21 cellular contexts compared by ENCODE assay signal in the genomic region with DNA sequence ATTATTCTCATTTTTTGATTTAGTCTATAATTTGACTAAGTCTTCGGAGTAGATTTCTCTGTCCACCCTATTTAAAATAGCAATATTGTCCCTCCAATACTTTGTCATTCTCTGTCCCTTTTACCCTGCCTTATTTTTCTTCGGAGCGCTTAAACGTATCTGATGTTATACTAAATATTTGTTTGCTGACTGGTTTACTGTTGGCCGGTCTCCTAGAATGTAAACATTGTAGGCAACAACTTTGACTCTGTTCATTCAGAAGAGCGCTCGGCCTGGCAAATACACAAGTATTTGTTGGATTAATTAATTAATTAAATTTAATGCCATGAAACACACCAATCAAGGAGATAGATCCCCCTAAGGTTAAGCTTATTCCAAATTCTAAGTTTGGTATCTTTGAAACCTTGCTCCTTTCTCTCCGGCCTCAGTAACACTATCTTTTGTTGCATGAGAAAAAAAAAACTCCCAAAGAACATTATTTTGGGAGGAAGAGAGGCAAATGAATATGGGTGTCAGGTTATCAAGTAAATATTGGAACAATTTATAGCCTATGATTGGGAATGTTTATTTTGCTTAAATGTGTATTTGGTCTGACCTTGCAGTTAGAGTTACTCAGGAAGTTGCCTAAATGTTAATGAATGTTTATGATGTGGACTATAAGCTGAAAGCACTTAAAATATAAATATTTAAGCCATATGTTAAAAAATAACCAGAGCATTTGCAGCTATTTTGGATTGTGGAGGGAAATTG.
DNase-seq lines count a peak whose midpoint lies in the region; ATAC-seq, FAIRE-seq and TF ChIP-seq lines count a peak whose summit lies in the region.
"Had no signal": no experiment of that assay in that cellular context is flagged by ENCODE, and none has a peak within 500 bp of the region (broad histone marks: within the 10 kb centered on the region; RNA-seq: fewer than 3 reads in every experiment).

No MANE protein-coding gene starts in this region.

- H3K9me3 ChIP-seq in HepG2 (ENCODE audit: low read length) (no peaks in the 10 kb centered on the region), right lobe of liver (no peaks in the 10 kb centered on the region), MG63 (no peaks in the 10 kb centered on the region), pancreas (no peaks in the 10 kb centered on the region)
- H3K9me3 ChIP-seq: lower lobe of right lung had no signal

- H3K36me3 ChIP-seq in HepG2 (replicated peaks in 1 of 2; ENCODE audit: control insufficient read depth in 1 of 2, insufficient read depth in 2 of 2, low read length in 2 of 2) (no peaks in the 10 kb centered on the region), right lobe of liver (no peaks in the 10 kb centered on the region), bronchial epithelial cell (ENCODE audit: control insufficient read depth, insufficient read depth, low read length) (no peaks in the 10 kb centered on the region), MG63 (no peaks in the 10 kb centered on the region), pancreas (no peaks in the 10 kb centered on the region)
- H3K36me3 ChIP-seq: lower lobe of right lung had no signal

- intact Hi-C loops in HepG2 (cut with micrococcal nuclease; ENCODE audit: unreplicated experiment) (no loop called here), right lobe of liver (cut with DNase I) (no loop called here), pancreas (cut with DNase I) (no loop called here)

- H3K9ac ChIP-seq in HepG2 (ENCODE audit: insufficient read depth, low read depth, low read length): no peak overlapping the region

- FAIRE-seq in HepG2 (lab: Jason Lieb, UNC) (no peak), bronchial epithelial cell (lab: Jason Lieb, UNC) (no peak), pancreas (lab: Jason Lieb, UNC) (no peak)
- FAIRE-seq: GM12878, GM19239, kidney had no signal

- H3K4me2 ChIP-seq in HepG2 (ENCODE audit: low read depth, low read length): no peak overlapping the region

- no peak overlapping the region for H3K4me3 ChIP-seq in HepG2 (replicated peaks in 1 of 3; ENCODE audit: insufficient read depth in 1 of 3, low read depth in 2 of 3, low read length in 3 of 3)
- no peak overlapping the region for H3K4me3 ChIP-seq in right lobe of liver
- H3K4me3 ChIP-seq in bronchial epithelial cell (ENCODE audit: low read depth, low read length): no peak overlapping the region
- H3K4me3 ChIP-seq in MG63: no peak overlapping the region
- no peak overlapping the region for H3K4me3 ChIP-seq in pancreas
- H3K4me3 ChIP-seq: GM12878, lower lobe of right lung had no signal

- BruUV-seq in HepG2 (replicated peaks; lab: Mats Ljungman, UMichigan): no TSS peak

- no peak for TF ChIP-seq RAD21 in HepG2 (CRISPR knock-in tag; IDR thresholded peaks at IDR 0.05)

- no peak for TF ChIP-seq EP300 in HepG2 (IDR thresholded peaks at IDR 0.05; ENCODE audit: low read depth in 2 of 2, low read length in 2 of 2)
- TF ChIP-seq EP300 in HepG2 (CRISPR knock-in tag; IDR thresholded peaks at IDR 0.05; ENCODE audit: borderline replicate concordance): no peak

- no peaks in the 10 kb centered on the region for H4K20me1 ChIP-seq in HepG2 (ENCODE audit: insufficient read depth, low read length)

- CTCF ChIA-PET in HepG2 (lab: Yijun Ruan, JAX; ENCODE audit: low intra/inter-chr PET ratio, low total read pairs): no interaction called here

- in situ Hi-C loops in HepG2 (cut with HindIII; ENCODE audit: extremely low pct_ligation_motif_present, low pct_unique_long_range_greater_than_20kb): no loop called here

- POLR2A ChIA-PET in HepG2 (lab: Yijun Ruan, JAX): no interaction called here

- no peak for TF ChIP-seq CTCF in HepG2 (CRISPR knock-in tag; IDR thresholded peaks at IDR 0.05)
- TF ChIP-seq CTCF in right lobe of liver (IDR thresholded peaks at IDR 0.05): no peak
- TF ChIP-seq CTCF in bronchial epithelial cell (IDR thresholded peaks at IDR 0.05; ENCODE audit: insufficient read depth, low read length, severe bottlenecking): no peak
- no peak for TF ChIP-seq CTCF in pancreas (IDR thresholded peaks at IDR 0.05)

- DNase-seq in HepG2 (ENCODE audit: low spot score): no peak
- no peak for DNase-seq in right lobe of liver
- DNase-seq in NCI-H2029 (lab: John Stamatoyannopoulos, UW): peak; percentile 68
- DNase-seq in bronchial epithelial cell (ENCODE audit: low read depth): peak; percentile 49
- no peak for DNase-seq in RKO (ENCODE audit: low spot score)
- DNase-seq in MG63: no peak
- no peak for DNase-seq in pancreas
- DNase-seq in stimulated activated CD4-positive, alpha-beta T cell treated with anti-CD3 and anti-CD28 coated beads, Interleukin-4, amount 100 ng/mL, for 1 hour: no peak
- DNase-seq: activated naive CD4-positive, alpha-beta T cell treated with anti-CD3 and anti-CD28 coated beads, Interleukin-2, amount 10 ng/mL, durations not matched to agents 7 days and 5 days; activated T-cell treated with anti-CD3 and anti-CD28 coated beads, Interleukin-2, amount 50 U/mL, for 72 hours; CD4-positive, alpha-beta T cell; DMS79; foreskin keratinocyte; hippocampal formation; kidney; lower lobe of right lung; occipital lobe; stimulated activated CD8-positive, alpha-beta memory T cell treated with anti-CD3 and anti-CD28 coated beads, Interleukin-4, amount 100 ng/mL, for 48 hours had no signal

- no peaks in the 10 kb centered on the region for H3K79me2 ChIP-seq in HepG2 (ENCODE audit: insufficient read depth, low read length)

- H3K27me3 ChIP-seq in HepG2 (ENCODE audit: control insufficient read depth in 1 of 2, insufficient read depth in 2 of 2, low read length in 2 of 2) (no peaks in the 10 kb centered on the region), right lobe of liver (no peaks in the 10 kb centered on the region), bronchial epithelial cell (ENCODE audit: control insufficient read depth, insufficient read depth, low read length) (no peaks in the 10 kb centered on the region), MG63 (no peaks in the 10 kb centered on the region), pancreas (no peaks in the 10 kb centered on the region)
- H3K27me3 ChIP-seq: foreskin keratinocyte had no signal

- no peak overlapping the region for H2AFZ ChIP-seq in HepG2 (ENCODE audit: low read length)

- 24% methylated on average over 8 of the region's 8 CpGs for WGBS in HepG2 (ENCODE audit: low lambda C conversion rate)
- WGBS in right lobe of liver (ENCODE audit: insufficient coverage, low coverage, low lambda C conversion rate, missing lambda C conversion rate): 34% methylated on average over 8 of the region's 8 CpGs
- 27 to 36% methylated on average over 8 of the region's 8 CpGs for WGBS in pancreas, 2 donors

- H3K4me1 ChIP-seq in HepG2 (ENCODE audit: insufficient read depth, low read length) (peaks cover 4% of the 10 kb centered on the region), right lobe of liver (no peaks in the 10 kb centered on the region), pancreas (peaks cover 0 to 5% (median 0%) of the 10 kb centered on the region in 3 donors)
- H3K4me1 ChIP-seq: foreskin keratinocyte had no signal

- H3K27ac ChIP-seq in HepG2 (ENCODE audit: extremely low read length, insufficient read depth, low read length): no peak overlapping the region
- no peak overlapping the region for H3K27ac ChIP-seq in right lobe of liver
- H3K27ac ChIP-seq in pancreas: no peak overlapping the region
- H3K27ac ChIP-seq: foreskin keratinocyte, lower lobe of right lung had no signal

- ATAC-seq in HepG2 (no peak), right lobe of liver (no peak), pancreas (no peak)
- ATAC-seq: activated CD4-positive, CD25-positive, alpha-beta regulatory T cell treated with anti-CD3 and anti-CD28 coated beads, Interleukin-2, amount 50 U/mL, for 24 hours; activated T-cell treated with anti-CD3 and anti-CD28 coated beads, Interleukin-2, amount 50 U/mL, for 72 hours; foreskin keratinocyte; GM12878; lower lobe of right lung had no signal

- TF ChIP-seq POLR2A in HepG2 (IDR thresholded peaks at IDR 0.05; ENCODE audit: insufficient read depth in 1 of 2, low read depth in 2 of 2, low read length in 2 of 2) (no peak), right lobe of liver (IDR thresholded peaks at IDR 0.05) (no peak)

TF ChIP-seq in HepG2, 621 proteins besides CTCF, POLR2A, EP300 and RAD21:
- TF ChIP-seq EHMT2 (IDR thresholded peaks at IDR 0.05; ENCODE audit: borderline replicate concordance, low read depth, low read length): no peak
- TF ChIP-seq FOXJ3 (CRISPR knock-in tag; IDR thresholded peaks at IDR 0.05; ENCODE audit: borderline replicate concordance): no peak
- TF ChIP-seq FOSL1 (CRISPR knock-in tag; IDR thresholded peaks at IDR 0.05; ENCODE audit: borderline replicate concordance): no peak
- TF ChIP-seq THYN1 (CRISPR knock-in tag; IDR thresholded peaks at IDR 0.05; ENCODE audit: borderline replicate concordance, low read depth): no peak
- TF ChIP-seq SIX1 (CRISPR knock-in tag; IDR thresholded peaks at IDR 0.05; ENCODE audit: borderline replicate concordance): peak; percentile 81; the same call in 1 of the 2 replicates
- TF ChIP-seq, protein P1, sequence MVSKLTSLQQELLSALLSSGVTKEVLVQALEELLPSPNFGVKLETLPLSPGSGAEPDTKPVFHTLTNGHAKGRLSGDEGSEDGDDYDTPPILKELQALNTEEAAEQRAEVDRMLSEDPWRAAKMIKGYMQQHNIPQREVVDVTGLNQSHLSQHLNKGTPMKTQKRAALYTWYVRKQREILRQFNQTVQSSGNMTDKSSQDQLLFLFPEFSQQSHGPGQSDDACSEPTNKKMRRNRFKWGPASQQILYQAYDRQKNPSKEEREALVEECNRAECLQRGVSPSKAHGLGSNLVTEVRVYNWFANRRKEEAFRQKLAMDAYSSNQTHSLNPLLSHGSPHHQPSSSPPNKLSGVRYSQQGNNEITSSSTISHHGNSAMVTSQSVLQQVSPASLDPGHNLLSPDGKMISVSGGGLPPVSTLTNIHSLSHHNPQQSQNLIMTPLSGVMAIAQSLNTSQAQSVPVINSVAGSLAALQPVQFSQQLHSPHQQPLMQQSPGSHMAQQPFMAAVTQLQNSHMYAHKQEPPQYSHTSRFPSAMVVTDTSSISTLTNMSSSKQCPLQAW (CRISPR knock-in tag; IDR thresholded peaks at IDR 0.05): no peak
TF ChIP-seq in HepG2: peak in this region for 1.

Comparison
In these comparisons a context has a peak if more than half of its experiments do, and no peak if none do; other contexts are left out.
1. DNase-seq: peak in NCI-H2029 (single experiment) and bronchial epithelial cell (single experiment); none in HepG2 (single experiment), right lobe of liver (0 of 3), RKO (single experiment), MG63 (single experiment), pancreas (0 of 6) and stimulated activated CD4-positive, alpha-beta T cell treated with anti-CD3 and anti-CD28 coated beads, Interleukin-4, amount 100 ng/mL, for 1 hour (single experiment).